In the genomic region with DNA sequence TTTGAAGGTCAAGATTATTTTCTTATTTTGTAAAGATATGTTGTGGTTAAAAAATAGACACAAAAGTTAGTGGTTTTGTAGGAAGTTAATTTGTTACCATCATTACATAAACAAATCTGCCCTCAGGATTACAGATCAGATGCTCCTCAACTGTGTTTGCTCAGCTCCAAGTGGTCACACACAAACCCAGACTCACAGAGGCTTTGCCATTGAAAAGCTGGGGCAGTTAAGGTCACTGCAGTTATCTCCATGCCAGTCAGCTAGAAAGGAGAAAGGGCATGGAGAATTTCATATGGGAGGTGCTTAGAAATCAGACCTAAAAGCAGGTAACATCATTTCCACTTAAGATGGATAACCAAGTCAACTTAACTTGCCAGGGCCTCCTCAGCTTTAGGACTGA, we compare ENCODE assay signal across 23 cellular contexts.
DNase-seq lines count a peak whose midpoint lies in the region; TF ChIP-seq lines count a peak whose summit lies in the region.
"Had no signal": no experiment of that assay in that cellular context is flagged by ENCODE, and none has a peak within 500 bp of the region (broad histone marks: within the 10 kb centered on the region; RNA-seq: fewer than 3 reads in every experiment).

No MANE protein-coding gene starts in this region.

- H3K4me2 ChIP-seq in SK-N-SH, result no peak overlapping the region
- H3K4me2 ChIP-seq: A549; BLaER1 treated with 17β-estradiol and CSF1 and Interleukin-3, amounts not matched to agents 10 nM and 100 nM had no signal

- H3K27ac ChIP-seq in SK-N-SH (ENCODE audit: low read depth in 2 of 2, low read length in 1 of 2), result no peak overlapping the region
- H3K27ac ChIP-seq: A549; BLaER1 treated with 17β-estradiol and CSF1 and Interleukin-3, amounts not matched to agents 10 nM and 100 nM; Peyer's patch; SJSA1 had no signal

- H3K9me3 ChIP-seq in SK-N-SH, result no peaks in the 10 kb centered on the region
- H3K9me3 ChIP-seq: A549, MG63, SJSA1 had no signal

- POLR2A ChIA-PET in SK-N-SH (lab: Yijun Ruan, JAX), result no interaction called here

- H2AFZ ChIP-seq in SK-N-SH (ENCODE audit: low read depth), result no peak overlapping the region

- TF ChIP-seq RAD21 in SK-N-SH (IDR thresholded peaks at IDR 0.05; ENCODE audit: low read length), result no peak

- H3K9me2 ChIP-seq in SK-N-SH, result no peaks in the 10 kb centered on the region

- TF ChIP-seq EP300 in SK-N-SH (IDR thresholded peaks at IDR 0.05; ENCODE audit: borderline replicate concordance in 1 of 2, low read depth in 1 of 2, low read length in 1 of 2), result no peak

- TF ChIP-seq CTCF in SK-N-SH (IDR thresholded peaks at IDR 0.05), result no peak

- H3K79me2 ChIP-seq in SK-N-SH (ENCODE audit: insufficient read depth), result no peaks in the 10 kb centered on the region

- H3F3A ChIP-seq in SK-N-SH (replicated peaks; ENCODE audit: insufficient read depth), result no peaks in the 10 kb centered on the region

- H4K20me1 ChIP-seq in SK-N-SH (ENCODE audit: insufficient read depth), result no peaks in the 10 kb centered on the region
- H4K20me1 ChIP-seq: BLaER1 treated with 17β-estradiol and CSF1 and Interleukin-3, amounts not matched to agents 10 nM and 100 nM had no signal

- peak; percentile 51 for DNase-seq in NCI-H748 (lab: John Stamatoyannopoulos, UW; ENCODE audit: unreplicated experiment)
- no peak for DNase-seq in NCI-H748 treated with DMSO at 0.1 percent for 48 hours (lab: John Stamatoyannopoulos, UW)
- peak; percentile 3 for DNase-seq in HuH-7 (ENCODE audit: low spot score)
- DNase-seq in SHP77 (lab: John Stamatoyannopoulos, UW), result peak; percentile 22 to 69
- no peak for DNase-seq in dedifferentiated amniotic fluid mesenchymal stem cell (ENCODE audit: extremely low spot score)
- DNase-seq in NCI-H524 (lab: John Stamatoyannopoulos, UW), result no peak
- DNase-seq in SK-N-SH, result no peak
- DNase-seq: AML-193; CD4-positive, alpha-beta T cell; DMS79 treated with DMSO at 0.1 percent for 48 hours; HCEC 1CT; IMR-90; KG1; MG63; NCI-H1105 treated with DMSO at 0.1 percent for 48 hours; NCI-H187; NCI-H2107; OCI-M1; Peyer's patch; T-cell had no signal

- H3K4me1 ChIP-seq in SK-N-SH (ENCODE audit: control insufficient read depth in 1 of 2, insufficient read depth in 2 of 2, low read depth in 1 of 2, low read length in 1 of 2), result no peaks in the 10 kb centered on the region
- H3K4me1 ChIP-seq: A549, Peyer's patch, SJSA1 had no signal

- no peaks in the 10 kb centered on the region for H3K27me3 ChIP-seq in SK-N-SH (ENCODE audit: insufficient read depth)
- H3K27me3 ChIP-seq: BLaER1 treated with 17β-estradiol and CSF1 and Interleukin-3, amounts not matched to agents 10 nM and 100 nM; MG63; Peyer's patch; SJSA1 had no signal

- no peaks in the 10 kb centered on the region for H3K36me3 ChIP-seq in SK-N-SH (replicated peaks in 1 of 2; ENCODE audit: control insufficient read depth in 1 of 2, insufficient read depth in 2 of 2, low read length in 1 of 2)
- H3K36me3 ChIP-seq: BLaER1 treated with 17β-estradiol and CSF1 and Interleukin-3, amounts not matched to agents 10 nM and 100 nM; MG63; Peyer's patch; SJSA1 had no signal

- CTCF ChIA-PET in SK-N-SH (lab: Yijun Ruan, JAX), result no interaction called here

- H3K9ac ChIP-seq in SK-N-SH, result no peak overlapping the region
- H3K9ac ChIP-seq: BLaER1 treated with 17β-estradiol and CSF1 and Interleukin-3, amounts not matched to agents 10 nM and 100 nM had no signal

- no peak overlapping the region for H3K4me3 ChIP-seq in SK-N-SH (ENCODE audit: low read depth in 2 of 2, low read length in 1 of 2)
- H3K4me3 ChIP-seq: A549; BLaER1 treated with 17β-estradiol and CSF1 and Interleukin-3, amounts not matched to agents 10 nM and 100 nM; MG63; Peyer's patch; SJSA1 had no signal

TF ChIP-seq in SK-N-SH, 30 proteins besides CTCF, POLR2A, EP300 and RAD21:
- TF ChIP-seq ELF1 (IDR thresholded peaks at IDR 0.05), result no peak
- no peak for TF ChIP-seq SIN3A (IDR thresholded peaks at IDR 0.05; ENCODE audit: borderline replicate concordance, low read depth, low read length)
- no peak for TF ChIP-seq POLR2AphosphoS5 (IDR thresholded peaks at IDR 0.05; ENCODE audit: low read depth, low read length)
- TF ChIP-seq FOSL2 (IDR thresholded peaks at IDR 0.05; ENCODE audit: borderline replicate concordance, low read depth), result no peak
- no peak for TF ChIP-seq GABPA (IDR thresholded peaks at IDR 0.05; ENCODE audit: low read depth)
- no peak for TF ChIP-seq USF2 (IDR thresholded peaks at IDR 0.05; ENCODE audit: borderline replicate concordance, low read depth, low read length)
- no peak for TF ChIP-seq GATA2 (CRISPR knock-in tag; IDR thresholded peaks at IDR 0.05)
- TF ChIP-seq TCF12 (IDR thresholded peaks at IDR 0.05), result no peak
TF ChIP-seq in SK-N-SH: peak in this region for 0.

Comparison
In these comparisons a context has a peak if more than half of its experiments do, and no peak if none do; other contexts are left out.
1. DNase-seq: peak in NCI-H748 (single experiment), HuH-7 (single experiment) and SHP77 (2 of 2); none in NCI-H748 treated with DMSO at 0.1 percent for 48 hours (single experiment), dedifferentiated amniotic fluid mesenchymal stem cell (single experiment), NCI-H524 (0 of 2) and SK-N-SH (single experiment).